13 cellular contexts compared by ENCODE assay signal in genomic region chr6:35425284-35425683, GRCh38.
DNase-seq lines count a peak whose midpoint lies in the region; FAIRE-seq lines count a peak whose summit lies in the region.
"Had no signal": no experiment of that assay in that cellular context is flagged by ENCODE, and none has a peak within 500 bp of the region (broad histone marks: within the 10 kb centered on the region; RNA-seq: fewer than 3 reads in every experiment).

No MANE protein-coding gene starts in this region.

- FAIRE-seq in HTR-8/SVneo (lab: Jason Lieb, UNC) = peak; percentile 91

- DNase-seq in AG08395 (ENCODE audit: low spot score) (peak; percentile 87), HTR-8/SVneo (ENCODE audit: insufficient read length, low spot score) (peak; percentile 91), amniotic epithelial cell (ENCODE audit: low read depth) (peak; percentile 94), hepatic stellate cell (ENCODE audit: low spot score) (peak; percentile 93), GM19238 (ENCODE audit: insufficient read length, low spot score) (no peak), NCI-H146 treated with DMSO at 0.1 percent for 48 hours (lab: John Stamatoyannopoulos, UW; ENCODE audit: unreplicated experiment) (no peak), T-helper 2 cell (no peak)
- no peak for DNase-seq in activated CD8-positive, alpha-beta memory T cell treated with anti-CD3 and anti-CD28 coated beads for 24 hours
- DNase-seq: CD4-positive, alpha-beta T cell; hippocampal formation; KG1; naive B cell; NCI-H510A had no signal

Comparison
In these comparisons a context has a peak if more than half of its experiments do, and no peak if none do; other contexts are left out.
1. DNase-seq: peak in AG08395 (single experiment), HTR-8/SVneo (single experiment), amniotic epithelial cell (single experiment) and hepatic stellate cell (single experiment); none in GM19238 (single experiment), activated CD8-positive, alpha-beta memory T cell treated with anti-CD3 and anti-CD28 coated beads for 24 hours (single experiment), NCI-H146 treated with DMSO at 0.1 percent for 48 hours (single experiment) and T-helper 2 cell (0 of 5).